32 cellular contexts compared by ENCODE assay signal in genomic region chr6:44666324-44666723, GRCh38.
DNase-seq lines count a peak whose midpoint lies in the region; ATAC-seq and TF ChIP-seq lines count a peak whose summit lies in the region.
"Had no signal": no experiment of that assay in that cellular context is flagged by ENCODE, and none has a peak within 500 bp of the region (broad histone marks: within the 10 kb centered on the region; RNA-seq: fewer than 3 reads in every experiment).

No MANE protein-coding gene starts in this region.

- H3K14ac ChIP-seq in H9 (ENCODE audit: insufficient read depth, low read length), result no peak overlapping the region

- H3K36me3 ChIP-seq in SJCRH30, result no peaks in the 10 kb centered on the region
- H3K36me3 ChIP-seq in endodermal cell (ENCODE audit: control insufficient read depth, insufficient read depth, low read length), result no peaks in the 10 kb centered on the region
- no peaks in the 10 kb centered on the region for H3K36me3 ChIP-seq in rectal smooth muscle tissue (ENCODE audit: control insufficient read depth, insufficient read depth, low read length)
- H3K36me3 ChIP-seq: esophagus squamous epithelium, Peyer's patch, thoracic aorta had no signal

- H2BK5ac ChIP-seq in H9 (ENCODE audit: insufficient read length, low read length), result no peak overlapping the region

- H3K9me3 ChIP-seq in H9 (ENCODE audit: control insufficient read depth, low read depth, low read length), result no peaks in the 10 kb centered on the region
- H3K9me3 ChIP-seq in SJCRH30 (replicated peaks), result no peaks in the 10 kb centered on the region
- no peaks in the 10 kb centered on the region for H3K9me3 ChIP-seq in endodermal cell (ENCODE audit: control insufficient read depth, low read length)
- H3K9me3 ChIP-seq: esophagus squamous epithelium, Peyer's patch, thoracic aorta had no signal

- H3K27ac Mint-ChIP-seq in H9, result peak overlapping the region in 2 of 3 experiments; percentile 45 to 96; a peak in 4 of 7 replicates
- peak overlapping the region; percentile 17 for H3K27ac Mint-ChIP-seq in endodermal cell
- H3K27ac Mint-ChIP-seq: activated CD8-positive, alpha-beta memory T cell treated with anti-CD3 and anti-CD28 coated beads, Interleukin-2, amount 10 ng/mL, durations not matched to agents 7 days and 5 days; CD4-positive, alpha-beta T cell; natural killer cell; T-cell had no signal

- H3K4me2 ChIP-seq in H9 (ENCODE audit: insufficient read depth, insufficient read length, low read length), result no peak overlapping the region

- no peak overlapping the region for H2AK5ac ChIP-seq in H9 (ENCODE audit: insufficient read length, low read length)

- no peak overlapping the region for H4K8ac ChIP-seq in H9 (replicated peaks; ENCODE audit: insufficient read length, low read depth, low read length)

- no CpG with 5 or more reads among the region's 3 CpGs for WGBS in H9 (ENCODE audit: extremely low coverage, insufficient read length, low lambda C conversion rate)
- WGBS in endodermal cell (ENCODE audit: insufficient coverage in 1 of 2, insufficient read length in 1 of 2), 2 experiments, result 87 to 100% methylated on average over 1 to 3 of the region's 3 CpGs

- H3K79me2 ChIP-seq in H9 (ENCODE audit: insufficient read depth, low read length), result no peaks in the 10 kb centered on the region

- H4K91ac ChIP-seq in H9 (ENCODE audit: insufficient read length, low read depth, low read length), result peak overlapping the region; percentile 32

- no peak overlapping the region for H3K56ac ChIP-seq in H9 (ENCODE audit: insufficient read length, low read depth, low read length)

- ATAC-seq in GM19324 (IDR thresholded peaks at IDR 0.05; ENCODE audit: low FRiP score, unreplicated experiment), result no peak
- no peak for ATAC-seq in esophagus mucosa
- ATAC-seq: activated CD8-positive, alpha-beta memory T cell treated with anti-CD3 and anti-CD28 coated beads, Interleukin-2, amount 10 ng/mL, durations not matched to agents 7 days and 5 days; activated T-cell treated with anti-CD3 and anti-CD28 coated beads, Interleukin-2, amount 50 U/mL, for 4 hours; natural killer cell; stimulated activated naive CD8-positive, alpha-beta T cell treated with anti-CD3 and anti-CD28 coated beads, Interleukin-15, amount 100 ng/mL, for 72 hours; T-cell; WTC11 had no signal

- no peak overlapping the region for H2BK120ac ChIP-seq in H9 (ENCODE audit: low read depth, low read length, poor library complexity, severe bottlenecking)

- H3K9me3 Mint-ChIP-seq in H9, result no peaks in the 10 kb centered on the region; a peak in 1 of 5 replicates
- H3K9me3 Mint-ChIP-seq in endodermal cell, result no peaks in the 10 kb centered on the region
- H3K9me3 Mint-ChIP-seq: activated T-cell treated with anti-CD3 and anti-CD28 coated beads, Interleukin-2, amount 50 U/mL, for 4 hours; CD4-positive, alpha-beta T cell; natural killer cell; stimulated activated naive CD8-positive, alpha-beta T cell treated with anti-CD3 and anti-CD28 coated beads, Interleukin-15, amount 100 ng/mL, for 72 hours; T-cell; WTC11 had no signal

- H3K4me3 Mint-ChIP-seq in H9 (no peak overlapping the region), endodermal cell (no peak overlapping the region)
- H3K4me3 Mint-ChIP-seq: activated CD8-positive, alpha-beta memory T cell treated with anti-CD3 and anti-CD28 coated beads, Interleukin-2, amount 10 ng/mL, durations not matched to agents 7 days and 5 days; activated T-cell treated with anti-CD3 and anti-CD28 coated beads, Interleukin-2, amount 50 U/mL, for 4 hours; CD4-positive, alpha-beta T cell; natural killer cell; stimulated activated naive CD8-positive, alpha-beta T cell treated with anti-CD3 and anti-CD28 coated beads, Interleukin-15, amount 100 ng/mL, for 72 hours; T-cell; WTC11 had no signal

- H3K4ac ChIP-seq in H9 (ENCODE audit: low read depth, low read length), result peak overlapping the region; percentile 43; the same call in 1 of the 2 replicates

- no peak overlapping the region for H3K4me3 ChIP-seq in SJCRH30
- H3K4me3 ChIP-seq in endodermal cell (ENCODE audit: low read length), result no peak overlapping the region
- H3K4me3 ChIP-seq in rectal smooth muscle tissue (ENCODE audit: low read length), result no peak overlapping the region
- H3K4me3 ChIP-seq: esophagus squamous epithelium, Peyer's patch, thoracic aorta had no signal

- H3K27ac ChIP-seq in H9 (ENCODE audit: insufficient read length, low read depth, low read length), result no peak overlapping the region
- peak overlapping the region; percentile 100 for H3K27ac ChIP-seq in SJCRH30
- H3K27ac ChIP-seq in endodermal cell (ENCODE audit: low read depth, low read length), result no peak overlapping the region
- peak overlapping the region; percentile 25 for H3K27ac ChIP-seq in rectal smooth muscle tissue (ENCODE audit: low read depth, low read length)
- H3K27ac ChIP-seq: esophagus squamous epithelium, HL-60, Peyer's patch, thoracic aorta had no signal

- no peak overlapping the region for H2BK12ac ChIP-seq in H9 (ENCODE audit: insufficient read length, low read depth, low read length)

- H3K27me3 ChIP-seq in H9 (ENCODE audit: insufficient read depth, low read length) (no peaks in the 10 kb centered on the region), SJCRH30 (no peaks in the 10 kb centered on the region), endodermal cell (ENCODE audit: control insufficient read depth, insufficient read depth, low read length, poor library complexity, severe bottlenecking) (no peaks in the 10 kb centered on the region), rectal smooth muscle tissue (ENCODE audit: control insufficient read depth, insufficient read depth, low read length) (no peaks in the 10 kb centered on the region)
- H3K27me3 ChIP-seq: esophagus squamous epithelium, Peyer's patch had no signal

- H3K36me3 Mint-ChIP-seq in H9 (ENCODE audit: insufficient read depth in 1 of 3, low read depth in 3 of 3) (peaks cover 0 to 2% (median 0%) of the 10 kb centered on the region in 3 experiments; a peak in 2 of 7 replicates), endodermal cell (ENCODE audit: low read depth) (no peaks in the 10 kb centered on the region)
- H3K36me3 Mint-ChIP-seq: activated CD8-positive, alpha-beta memory T cell treated with anti-CD3 and anti-CD28 coated beads, Interleukin-2, amount 10 ng/mL, durations not matched to agents 7 days and 5 days; natural killer cell; T-cell; WTC11 had no signal

- H3K4me1 Mint-ChIP-seq in H9, result peaks cover 86 to 88% of the 10 kb centered on the region in 2 experiments
- H3K4me1 Mint-ChIP-seq in endodermal cell, result peaks cover 55% of the 10 kb centered on the region
- H3K4me1 Mint-ChIP-seq: natural killer cell had no signal

- H2BK20ac ChIP-seq in H9 (ENCODE audit: low read depth, low read length, poor library complexity, severe bottlenecking), result no peak overlapping the region

- H3K23me2 ChIP-seq in H9 (ENCODE audit: insufficient read length, low read depth, low read length, poor library complexity, severe bottlenecking), result no peaks in the 10 kb centered on the region

- no peak overlapping the region for H3K23ac ChIP-seq in H9 (ENCODE audit: insufficient read length, low read depth, low read length)

- H3T11ph ChIP-seq in H9 (ENCODE audit: low read length), result no peak overlapping the region

- H2AFZ ChIP-seq in H9 (ENCODE audit: low read length), result no peak overlapping the region

- H3K79me1 ChIP-seq in H9 (ENCODE audit: insufficient read depth, low read depth, low read length, poor library complexity, severe bottlenecking), result no peaks in the 10 kb centered on the region

- DNase-seq in H9 (peak; percentile 16), SJCRH30 (peak in 1 of 2 experiments; percentile 51), endodermal cell (no peak), inferior parietal cortex (ENCODE audit: extremely low spot score) (no peak), NCI-H1417 (lab: John Stamatoyannopoulos, UW) (no peak)
- DNase-seq: activated CD4-positive, alpha-beta T cell treated with anti-CD3 and anti-CD28 coated beads, Interleukin-2, amount 50 U/mL, for 1 hour; activated T-cell treated with anti-CD3 and anti-CD28 coated beads, Interleukin-2, amount 50 U/mL, for 4 hours; caudate nucleus; CD4-positive, alpha-beta T cell; dermis blood vessel endothelial cell; DMS79 treated with DMSO at 0.1 percent for 48 hours; esophagus squamous epithelium; foreskin melanocyte; GF-D8; GOT3; Kasumi-1; natural killer cell; NCI-H1436 treated with DMSO at 0.1 percent for 48 hours; NCI-H2081 treated with DMSO at 0.1 percent for 48 hours; NCI-H345; NCI-H69; Peyer's patch; stimulated activated CD4-positive, alpha-beta T cell treated with anti-CD3 and anti-CD28 coated beads, Interleukin-1b, Interleukin-23, amount 100 ng/mL, for 48 hours; stimulated activated naive CD8-positive, alpha-beta T cell treated with anti-CD3 and anti-CD28 coated beads, Interleukin-15, amount 100 ng/mL, for 72 hours; T-cell had no signal

- H3K9ac ChIP-seq in H9 (ENCODE audit: extremely low read depth, insufficient read length, low read length) (no peak overlapping the region), endodermal cell (ENCODE audit: extremely low read depth, low read length, poor library complexity, severe bottlenecking) (no peak overlapping the region), rectal smooth muscle tissue (ENCODE audit: low read length) (no peak overlapping the region)

- H4K5ac ChIP-seq in H9 (ENCODE audit: insufficient read length, low read depth, low read length), result no peak overlapping the region

- peaks cover 6% of the 10 kb centered on the region; the same call in 1 of the 2 replicates for H3K27me3 Mint-ChIP-seq in H9 (ENCODE audit: low read depth)
- peaks cover 1% of the 10 kb centered on the region for H3K27me3 Mint-ChIP-seq in endodermal cell (ENCODE audit: insufficient read depth)
- H3K27me3 Mint-ChIP-seq: activated CD8-positive, alpha-beta memory T cell treated with anti-CD3 and anti-CD28 coated beads, Interleukin-2, amount 10 ng/mL, durations not matched to agents 7 days and 5 days; stimulated activated naive CD8-positive, alpha-beta T cell treated with anti-CD3 and anti-CD28 coated beads, Interleukin-15, amount 100 ng/mL, for 72 hours; T-cell had no signal

- no peaks in the 10 kb centered on the region for H4K20me1 ChIP-seq in H9 (ENCODE audit: control insufficient read depth, insufficient read depth, insufficient read length)

- no peak overlapping the region for H2BK15ac ChIP-seq in H9 (ENCODE audit: low read depth, low read length)

- H3K4me1 ChIP-seq in H9 (ENCODE audit: insufficient read depth, low read length) (peaks cover 35% of the 10 kb centered on the region), SJCRH30 (peaks cover 82% of the 10 kb centered on the region), endodermal cell (ENCODE audit: control insufficient read depth, insufficient read depth, low read length) (peaks cover 6% of the 10 kb centered on the region), rectal smooth muscle tissue (ENCODE audit: control insufficient read depth, insufficient read depth, low read length) (no peaks in the 10 kb centered on the region)
- H3K4me1 ChIP-seq: Peyer's patch had no signal

- TF ChIP-seq CTCF in H9 (conservative IDR thresholded peaks at IDR 0.05), result no peak
- no peak for TF ChIP-seq CTCF in endodermal cell (conservative IDR thresholded peaks at IDR 0.05)

- peak overlapping the region; percentile 5 for H3K18ac ChIP-seq in H9 (ENCODE audit: insufficient read length, low read depth, low read length)

Comparison
In these comparisons a context has a peak if more than half of its experiments do, and no peak if none do; other contexts are left out.
1. H3K27ac ChIP-seq: peak in SJCRH30 (single experiment) and rectal smooth muscle tissue (single experiment); none in H9 (single experiment) and endodermal cell (single experiment).